Comparison of ENCODE assay signal across 9 cellular contexts in the genomic region with DNA sequence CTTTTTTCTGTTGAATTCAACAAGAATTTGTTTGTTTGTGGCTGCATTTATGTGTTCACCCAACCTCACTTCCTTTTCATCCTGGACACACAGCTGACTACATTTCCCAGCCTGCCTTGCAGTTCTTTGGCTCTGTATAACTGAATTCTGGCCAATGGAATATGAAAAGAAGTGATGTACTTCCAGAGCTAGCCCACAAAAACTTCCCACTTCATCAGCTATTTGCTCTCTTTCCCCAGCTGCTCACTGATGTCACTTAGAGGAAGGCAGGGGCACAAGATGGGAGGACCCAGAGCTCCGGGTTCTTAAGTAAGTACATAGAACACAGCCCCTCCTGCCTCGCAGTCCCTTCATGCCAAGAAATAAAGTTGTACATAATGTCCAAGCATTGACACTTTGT.
DNase-seq lines count a peak whose midpoint lies in the region; ATAC-seq, FAIRE-seq and TF ChIP-seq lines count a peak whose summit lies in the region.
"Had no signal": no experiment of that assay in that cellular context is flagged by ENCODE, and none has a peak within 500 bp of the region (broad histone marks: within the 10 kb centered on the region; RNA-seq: fewer than 3 reads in every experiment).

No MANE protein-coding gene starts in this region.

- no TSS peak for BruUV-seq in A673 (replicated peaks; lab: Mats Ljungman, UMichigan)

- peak overlapping the region in 1 of 2 donors; percentile 23 for H3K9ac ChIP-seq in duodenal mucosa (ENCODE audit: low read depth in 1 of 2, low read length in 2 of 2)
- no peak overlapping the region for H3K9ac ChIP-seq in mucosa of rectum (ENCODE audit: low read depth in 1 of 2, low read length in 2 of 2)

- TF ChIP-seq CTCF in A673 (conservative IDR thresholded peaks at IDR 0.05; ENCODE audit: low read depth, low read length) = no peak

- ATAC-seq in GM18519 (IDR thresholded peaks at IDR 0.05; ENCODE audit: low FRiP score, unreplicated experiment) = no peak
- no peak for ATAC-seq in GM19452 (IDR thresholded peaks at IDR 0.05; ENCODE audit: unreplicated experiment)

- no peak overlapping the region for H3K4me3 ChIP-seq in A673 (ENCODE audit: low read depth, low read length, poor library complexity, severe bottlenecking)
- peak overlapping the region; percentile 2 to 34 for H3K4me3 ChIP-seq in duodenal mucosa (ENCODE audit: low read depth in 1 of 2, low read length in 2 of 2)
- H3K4me3 ChIP-seq in mucosa of rectum (ENCODE audit: low read length in 2 of 2) = no peak overlapping the region

- H3K27ac ChIP-seq in A673 (ENCODE audit: low read depth, low read length, poor library complexity, severe bottlenecking) (no peak overlapping the region), duodenal mucosa (ENCODE audit: low read depth, low read length) (peak overlapping the region; percentile 47), mucosa of rectum (ENCODE audit: low read depth in 2 of 2, low read length in 2 of 2) (peak overlapping the region; percentile 36 to 39)

- no peak for FAIRE-seq in RCC 7860 (lab: Jason Lieb, UNC)

- no peaks in the 10 kb centered on the region for H3K27me3 ChIP-seq in A673 (replicated peaks; ENCODE audit: insufficient read depth, low read depth, low read length, poor library complexity)
- no peaks in the 10 kb centered on the region for H3K27me3 ChIP-seq in duodenal mucosa (ENCODE audit: control insufficient read depth in 1 of 2, insufficient read depth in 2 of 2, low read length in 2 of 2)
- no peaks in the 10 kb centered on the region for H3K27me3 ChIP-seq in mucosa of rectum (ENCODE audit: control insufficient read depth in 2 of 2, insufficient read depth in 2 of 2, low read length in 2 of 2)

- H3K4me1 ChIP-seq in A673 (ENCODE audit: insufficient read depth, low read length, poor library complexity, severe bottlenecking) = peaks cover 39% of the 10 kb centered on the region
- peaks cover 24 to 25% of the 10 kb centered on the region in 2 donors for H3K4me1 ChIP-seq in duodenal mucosa (ENCODE audit: control insufficient read depth in 1 of 2, insufficient read depth in 2 of 2, low read length in 2 of 2)
- H3K4me1 ChIP-seq in mucosa of rectum (ENCODE audit: control insufficient read depth in 2 of 2, insufficient read depth in 2 of 2, low read length in 2 of 2) = peaks cover 7 to 23% of the 10 kb centered on the region in 2 donors

- H3K9me3 ChIP-seq in A673 (ENCODE audit: low read depth, low read length, poor library complexity, severe bottlenecking) (no peaks in the 10 kb centered on the region), duodenal mucosa (ENCODE audit: control insufficient read depth in 1 of 2, low read length in 2 of 2) (no peaks in the 10 kb centered on the region), mucosa of rectum (ENCODE audit: control insufficient read depth in 2 of 2, low read length in 2 of 2) (no peaks in the 10 kb centered on the region)

- DNase-seq in A673 (ENCODE audit: low spot score) (peak; percentile 49), NCI-H446 treated with DMSO at 0.1 percent for 48 hours (lab: John Stamatoyannopoulos, UW) (peak; percentile 11), NCI-H2029 (lab: John Stamatoyannopoulos, UW) (no peak), RCC 7860 (ENCODE audit: low spot score) (no peak)
- DNase-seq: activated naive CD8-positive, alpha-beta T cell treated with anti-CD3 and anti-CD28 coated beads, Interleukin-2, amount 10 ng/mL, durations not matched to agents 7 days and 5 days had no signal

- CTCF ChIA-PET in A673 (lab: Charles Lee) = no interaction called here

- intact Hi-C loops in A673 (cut with micrococcal nuclease; ENCODE audit: unreplicated experiment) = no loop called here

- POLR2A ChIA-PET in A673 (lab: Charles Lee; ENCODE audit: low non-redundant PET) = no interaction called here

- H3K36me3 ChIP-seq in A673 (ENCODE audit: insufficient read depth, low read length, poor library complexity, severe bottlenecking) = no peaks in the 10 kb centered on the region
- no peaks in the 10 kb centered on the region for H3K36me3 ChIP-seq in duodenal mucosa (ENCODE audit: control insufficient read depth in 1 of 2, insufficient read depth in 2 of 2, low read length in 2 of 2)
- no peaks in the 10 kb centered on the region for H3K36me3 ChIP-seq in mucosa of rectum (ENCODE audit: control insufficient read depth in 2 of 2, insufficient read depth in 2 of 2, low read length in 2 of 2)

Comparison
In these comparisons a context has a peak if more than half of its experiments do, and no peak if none do; other contexts are left out.
1. DNase-seq: peak in A673 (single experiment) and NCI-H446 treated with DMSO at 0.1 percent for 48 hours (single experiment); none in NCI-H2029 (single experiment) and RCC 7860 (single experiment).
2. H3K4me3 ChIP-seq: peak in duodenal mucosa (2 of 2); none in A673 (single experiment) and mucosa of rectum (0 of 2).